Comparison of ENCODE assay signal across 7 cellular contexts in the genomic region with DNA sequence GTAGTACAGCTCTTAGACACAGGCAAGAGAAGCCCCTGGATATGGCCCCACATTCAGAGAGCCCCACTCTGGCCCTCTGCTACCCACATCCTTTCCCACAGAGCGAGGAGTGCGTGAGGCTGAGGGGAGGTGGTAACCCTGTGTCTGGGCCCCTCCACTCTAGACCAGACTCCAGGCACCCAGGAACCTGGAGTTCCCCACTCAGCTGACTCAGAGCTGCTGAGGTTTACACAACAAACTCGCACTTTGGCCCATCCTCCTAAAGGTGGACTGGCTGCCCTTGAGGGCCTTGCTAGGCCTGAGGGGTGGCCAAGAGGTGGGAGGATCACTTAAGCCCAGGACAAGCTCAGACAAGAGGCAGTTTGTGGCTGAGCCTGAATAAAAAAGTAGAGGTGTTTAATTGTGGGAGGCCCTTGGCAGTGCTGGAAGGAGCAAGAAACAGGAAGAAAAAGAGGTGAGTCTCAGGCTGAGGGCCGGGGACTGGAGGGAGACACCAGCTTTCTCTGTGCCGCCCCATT. TPM values are rescaled to one million over a fixed set of nuclear protein-coding genes. Genes with fewer than 3 reads are reported as not detected.
DNase-seq lines count a peak whose midpoint lies in the region; ATAC-seq and TF ChIP-seq lines count a peak whose summit lies in the region.

No MANE protein-coding gene starts in this region.

- H3K27ac ChIP-seq in OCI-LY7 (ENCODE audit: low read depth, low read length, poor library complexity, severe bottlenecking) = no peak overlapping the region

- H3K4me2 ChIP-seq in OCI-LY7 (ENCODE audit: low read length) = no peak overlapping the region

- peaks cover 8% of the 10 kb centered on the region for H3K4me1 ChIP-seq in OCI-LY7 (ENCODE audit: insufficient read depth, low read length, poor library complexity, severe bottlenecking)

- no peaks in the 10 kb centered on the region for H3K9me2 ChIP-seq in OCI-LY7 (ENCODE audit: insufficient read depth, low read length)

- H3K9me3 ChIP-seq in T-helper 17 cell (ENCODE audit: control insufficient read depth, low read length, poor library complexity, severe bottlenecking) (no peaks in the 10 kb centered on the region), OCI-LY7 (ENCODE audit: low read length) (no peaks in the 10 kb centered on the region)

- POLR2A ChIA-PET in OCI-LY7 (lab: Charles Lee) = interaction anchor here (0.6 kb wide), 1 partner anchor 25 kb away, joined by 4 read pairs; no protein-coding TSS in a partner anchor

- H3K4me1 Mint-ChIP-seq in T-helper 17 cell = peaks cover 23% of the 10 kb centered on the region

- no peaks in the 10 kb centered on the region for H4K20me1 ChIP-seq in OCI-LY7 (ENCODE audit: insufficient read depth, low read length)

- peak overlapping the region; percentile 86 for H3K27ac Mint-ChIP-seq in T-helper 17 cell

- H3K79me2 ChIP-seq in OCI-LY7 (ENCODE audit: insufficient read depth, low read depth, low read length) = no peaks in the 10 kb centered on the region

- H3K36me3 ChIP-seq in OCI-LY7 (ENCODE audit: insufficient read depth, low read length) = no peaks in the 10 kb centered on the region; the same call in 1 of the 2 replicates

- no TSS peak for BruUV-seq in OCI-LY7 (replicated peaks; lab: Mats Ljungman, UMichigan)

- CTCF ChIA-PET in OCI-LY7 (lab: Charles Lee; ENCODE audit: unreplicated experiment) = no interaction called here

- no peaks in the 10 kb centered on the region for H3K27me3 Mint-ChIP-seq in T-helper 17 cell

- DNase-seq in T-helper 17 cell (no peak), kidney glomerular epithelial cell (lab: John Stamatoyannopoulos, UW) (peak; percentile 12), NCI-H82 (lab: John Stamatoyannopoulos, UW) (no peak), OCI-LY7 (ENCODE audit: low spot score) (no peak)

- no peak overlapping the region for H2AFZ ChIP-seq in OCI-LY7 (ENCODE audit: low read length)

- peak overlapping the region; percentile 19 for H3K4me3 Mint-ChIP-seq in T-helper 17 cell

- TF ChIP-seq CTCF in OCI-LY7 (conservative IDR thresholded peaks at IDR 0.05; ENCODE audit: low read length) = no peak

- peaks cover 3% of the 10 kb centered on the region for H3K36me3 Mint-ChIP-seq in T-helper 17 cell (ENCODE audit: low read depth)

- intact Hi-C loops in OCI-LY7 (cut with micrococcal nuclease; ENCODE audit: unreplicated experiment) = no loop called here

- H3K4me3 ChIP-seq in OCI-LY7 (ENCODE audit: low read depth, low read length, poor library complexity, severe bottlenecking) = no peak overlapping the region

- ATAC-seq in GM19025 (IDR thresholded peaks at IDR 0.05; ENCODE audit: low read depth, unreplicated experiment) (peak; percentile 92), HG02884 (IDR thresholded peaks at IDR 0.05; ENCODE audit: unreplicated experiment) (peak; percentile 77), T-helper 17 cell (peak; percentile 91), HG02970 (IDR thresholded peaks at IDR 0.05; ENCODE audit: low FRiP score, unreplicated experiment) (no peak)

RNA-seq across cellular contexts. Expression of gene MR1, which starts 10.7 kb away (rescaled TPM):
- total RNA-seq in T-helper 17 cell (10 to 100 TPM; 18.3 to 20.8 TPM), OCI-LY7 (2022) (15.8 and 18.3 TPM in 2 replicates)
- 5.9 and 7.9 TPM in 2 replicates for total RNA-seq in OCI-LY7 (2014; rRNA removed; shearing (Covaris generic))

RNA-seq across cellular contexts. Expression of gene STX6, which starts 21.8 kb away (rescaled TPM):
- total RNA-seq in T-helper 17 cell (10 to 100 TPM in 1 of 2 donors, 1 to 10 TPM in 1; 9.0 to 11.8 TPM), OCI-LY7 (2022) (12.9 and 13.4 TPM in 2 replicates)
- total RNA-seq in OCI-LY7 (2014; rRNA removed; shearing (Covaris generic)) = 7.7 and 12.0 TPM in 2 replicates

RNA-seq across cellular contexts. Expression of gene IER5, which starts 44.0 kb away (rescaled TPM):
- total RNA-seq in T-helper 17 cell = 100 to 1,000 TPM; 123 to 145 TPM
- 14.3 and 18.3 TPM in 2 replicates for total RNA-seq in OCI-LY7 (2014; rRNA removed; shearing (Covaris generic))
- 7.2 and 8.2 TPM in 2 replicates for total RNA-seq in OCI-LY7 (2022)

Comparison
In these comparisons a context has a peak if more than half of its experiments do, and no peak if none do; other contexts are left out.
1. RNA of gene IER5, which starts 44.0 kb away (total RNA-seq): 123 to 145 TPM in T-helper 17 cell; 7.2 to 18.3 TPM in OCI-LY7; every median in the first group is over 4 times any median in the second.